Comparison of ENCODE assay signal across 20 cellular contexts in the genomic region with DNA sequence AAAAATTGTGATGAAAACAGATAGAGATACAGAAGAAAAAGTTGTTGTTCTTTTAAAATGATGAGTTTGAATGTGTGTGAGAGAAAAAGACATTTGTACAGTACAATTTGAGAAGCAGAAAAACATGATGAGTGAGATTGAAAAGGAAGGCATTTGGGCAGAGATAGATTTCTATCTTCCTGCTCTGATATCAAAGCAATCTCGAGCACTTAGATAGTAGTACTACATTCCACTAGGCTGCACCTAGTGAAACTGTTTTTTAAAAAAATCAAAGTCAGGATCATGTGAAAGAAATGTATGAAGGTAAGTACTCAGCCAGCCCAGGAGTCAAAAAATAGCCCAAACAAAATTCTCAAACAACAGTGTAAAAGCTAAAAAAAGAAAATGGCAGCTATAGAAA.
"Had no signal": no experiment of that assay in that cellular context is flagged by ENCODE, and none has a peak within 500 bp of the region (broad histone marks: within the 10 kb centered on the region; RNA-seq: fewer than 3 reads in every experiment).

No MANE protein-coding gene starts in this region.

- FAIRE-seq: RCC 7860 had no signal

- H3K27ac ChIP-seq: SJSA1, SK-N-MC had no signal

- H3K9me3 ChIP-seq: SJSA1 had no signal

- H3K4me3 ChIP-seq: SJSA1, SK-N-MC had no signal

- H3K27me3 ChIP-seq: SJSA1 had no signal

- H3K36me3 ChIP-seq: SJSA1 had no signal

- DNase-seq: KBM-7, MV-4-11, NCI-H1048, NCI-H1105, NCI-H1417, NCI-H1436 treated with DMSO at 0.1 percent for 48 hours, NCI-H1694, NCI-H187 treated with DMSO at 0.1 percent for 48 hours, NCI-H2029 treated with DMSO at 0.1 percent for 48 hours, NCI-H2107, NCI-H2227 treated with DMSO at 0.1 percent for 48 hours, NCI-H524 treated with DMSO at 0.1 percent for 48 hours, NCI-H69, NCI-H774, Right ventricle myocardium superior, RPMI8226, SIG-M5 had no signal
